ENCODE assay signal across 1 cellular context in the genomic region with DNA sequence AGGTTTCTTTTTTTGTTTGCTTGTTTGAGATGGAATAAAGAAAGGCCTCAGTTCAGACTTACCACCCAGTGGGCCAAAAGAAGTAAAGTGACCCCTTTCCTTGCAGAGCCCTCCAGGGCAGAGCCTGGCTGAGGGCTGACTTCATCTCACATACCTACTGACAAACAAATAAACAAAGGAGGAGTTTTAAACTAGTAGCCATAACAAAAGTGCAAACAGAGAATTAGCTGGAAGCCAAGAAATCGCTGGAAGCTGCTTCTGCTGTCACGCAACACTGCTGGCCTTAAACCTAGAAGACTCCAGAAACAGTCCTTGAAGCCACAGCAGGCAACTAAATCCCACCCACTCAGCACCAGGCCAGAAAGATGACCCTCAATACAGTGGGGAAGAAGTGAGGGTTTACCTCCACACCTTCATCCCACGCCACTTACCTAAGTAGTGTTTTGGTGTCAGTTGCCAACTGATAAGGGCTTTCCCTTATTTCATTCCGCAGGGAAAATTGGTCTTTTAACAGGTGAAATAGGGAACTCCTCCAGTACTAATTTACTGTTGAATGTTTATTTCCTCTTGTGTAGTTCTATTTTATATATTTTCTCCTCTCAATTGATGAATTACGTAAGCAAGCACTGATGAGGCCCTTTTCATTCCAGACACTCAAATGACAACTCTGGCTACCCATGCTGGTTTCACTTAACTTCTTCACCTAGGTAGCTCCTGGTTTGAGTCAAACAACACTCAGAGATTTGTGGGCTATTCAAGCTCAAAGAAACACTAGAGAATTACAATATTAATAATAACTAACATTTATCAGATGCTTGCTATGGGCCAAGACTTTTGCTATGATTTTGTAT.
TF ChIP-seq lines count a peak whose summit lies in the region.

No MANE protein-coding gene starts in this region.

TF ChIP-seq in GM23338, 12 proteins besides CTCF, POLR2A, EP300 and RAD21 (continued from another document):
- TF ChIP-seq, protein P1, sequence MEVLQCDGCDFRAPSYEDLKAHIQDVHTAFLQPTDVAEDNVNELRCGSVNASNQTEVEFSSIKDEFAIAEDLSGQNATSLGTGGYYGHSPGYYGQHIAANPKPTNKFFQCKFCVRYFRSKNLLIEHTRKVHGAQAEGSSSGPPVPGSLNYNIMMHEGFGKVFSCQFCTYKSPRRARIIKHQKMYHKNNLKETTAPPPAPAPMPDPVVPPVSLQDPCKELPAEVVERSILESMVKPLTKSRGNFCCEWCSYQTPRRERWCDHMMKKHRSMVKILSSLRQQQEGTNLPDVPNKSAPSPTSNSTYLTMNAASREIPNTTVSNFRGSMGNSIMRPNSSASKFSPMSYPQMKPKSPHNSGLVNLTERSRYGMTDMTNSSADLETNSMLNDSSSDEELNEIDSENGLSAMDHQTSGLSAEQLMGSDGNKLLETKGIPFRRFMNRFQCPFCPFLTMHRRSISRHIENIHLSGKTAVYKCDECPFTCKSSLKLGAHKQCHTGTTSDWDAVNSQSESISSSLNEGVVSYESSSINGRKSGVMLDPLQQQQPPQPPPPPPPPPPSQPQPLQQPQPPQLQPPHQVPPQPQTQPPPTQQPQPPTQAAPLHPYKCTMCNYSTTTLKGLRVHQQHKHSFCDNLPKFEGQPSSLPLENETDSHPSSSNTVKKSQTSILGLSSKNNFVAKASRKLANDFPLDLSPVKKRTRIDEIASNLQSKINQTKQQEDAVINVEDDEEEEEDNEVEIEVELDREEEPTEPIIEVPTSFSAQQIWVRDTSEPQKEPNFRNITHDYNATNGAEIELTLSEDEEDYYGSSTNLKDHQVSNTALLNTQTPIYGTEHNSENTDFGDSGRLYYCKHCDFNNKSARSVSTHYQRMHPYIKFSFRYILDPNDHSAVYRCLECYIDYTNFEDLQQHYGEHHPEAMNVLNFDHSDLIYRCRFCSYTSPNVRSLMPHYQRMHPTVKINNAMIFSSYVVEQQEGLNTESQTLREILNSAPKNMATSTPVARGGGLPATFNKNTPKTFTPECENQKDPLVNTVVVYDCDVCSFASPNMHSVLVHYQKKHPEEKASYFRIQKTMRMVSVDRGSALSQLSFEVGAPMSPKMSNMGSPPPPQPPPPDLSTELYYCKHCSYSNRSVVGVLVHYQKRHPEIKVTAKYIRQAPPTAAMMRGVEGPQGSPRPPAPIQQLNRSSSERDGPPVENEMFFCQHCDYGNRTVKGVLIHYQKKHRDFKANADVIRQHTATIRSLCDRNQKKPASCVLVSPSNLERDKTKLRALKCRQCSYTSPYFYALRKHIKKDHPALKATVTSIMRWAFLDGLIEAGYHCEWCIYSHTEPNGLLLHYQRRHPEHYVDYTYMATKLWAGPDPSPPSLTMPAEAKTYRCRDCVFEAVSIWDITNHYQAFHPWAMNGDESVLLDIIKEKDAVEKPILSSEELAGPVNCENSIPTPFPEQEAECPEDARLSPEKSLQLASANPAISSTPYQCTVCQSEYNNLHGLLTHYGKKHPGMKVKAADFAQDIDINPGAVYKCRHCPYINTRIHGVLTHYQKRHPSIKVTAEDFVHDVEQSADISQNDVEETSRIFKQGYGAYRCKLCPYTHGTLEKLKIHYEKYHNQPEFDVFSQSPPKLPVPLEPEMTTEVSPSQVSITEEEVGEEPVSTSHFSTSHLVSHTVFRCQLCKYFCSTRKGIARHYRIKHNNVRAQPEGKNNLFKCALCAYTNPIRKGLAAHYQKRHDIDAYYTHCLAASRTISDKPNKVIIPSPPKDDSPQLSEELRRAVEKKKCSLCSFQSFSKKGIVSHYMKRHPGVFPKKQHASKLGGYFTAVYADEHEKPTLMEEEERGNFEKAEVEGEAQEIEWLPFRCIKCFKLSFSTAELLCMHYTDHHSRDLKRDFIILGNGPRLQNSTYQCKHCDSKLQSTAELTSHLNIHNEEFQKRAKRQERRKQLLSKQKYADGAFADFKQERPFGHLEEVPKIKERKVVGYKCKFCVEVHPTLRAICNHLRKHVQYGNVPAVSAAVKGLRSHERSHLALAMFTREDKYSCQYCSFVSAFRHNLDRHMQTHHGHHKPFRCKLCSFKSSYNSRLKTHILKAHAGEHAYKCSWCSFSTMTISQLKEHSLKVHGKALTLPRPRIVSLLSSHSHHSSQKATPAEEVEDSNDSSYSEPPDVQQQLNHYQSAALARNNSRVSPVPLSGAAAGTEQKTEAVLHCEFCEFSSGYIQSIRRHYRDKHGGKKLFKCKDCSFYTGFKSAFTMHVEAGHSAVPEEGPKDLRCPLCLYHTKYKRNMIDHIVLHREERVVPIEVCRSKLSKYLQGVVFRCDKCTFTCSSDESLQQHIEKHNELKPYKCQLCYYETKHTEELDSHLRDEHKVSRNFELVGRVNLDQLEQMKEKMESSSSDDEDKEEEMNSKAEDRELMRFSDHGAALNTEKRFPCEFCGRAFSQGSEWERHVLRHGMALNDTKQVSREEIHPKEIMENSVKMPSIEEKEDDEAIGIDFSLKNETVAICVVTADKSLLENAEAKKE (CRISPR knock-in tag; IDR thresholded peaks at IDR 0.05) = no peak
- TF ChIP-seq NANOG (IDR thresholded peaks at IDR 0.05; ENCODE audit: borderline replicate concordance) (no peak), CREB1 (CRISPR knock-in tag; IDR thresholded peaks at IDR 0.05; ENCODE audit: low read depth) (no peak), JUNB (IDR thresholded peaks at IDR 0.05; ENCODE audit: unreplicated experiment) (no peak), EZH2phosphoT487 (IDR thresholded peaks at IDR 0.05; ENCODE audit: unreplicated experiment) (no peak)
- TF ChIP-seq, protein P2, sequence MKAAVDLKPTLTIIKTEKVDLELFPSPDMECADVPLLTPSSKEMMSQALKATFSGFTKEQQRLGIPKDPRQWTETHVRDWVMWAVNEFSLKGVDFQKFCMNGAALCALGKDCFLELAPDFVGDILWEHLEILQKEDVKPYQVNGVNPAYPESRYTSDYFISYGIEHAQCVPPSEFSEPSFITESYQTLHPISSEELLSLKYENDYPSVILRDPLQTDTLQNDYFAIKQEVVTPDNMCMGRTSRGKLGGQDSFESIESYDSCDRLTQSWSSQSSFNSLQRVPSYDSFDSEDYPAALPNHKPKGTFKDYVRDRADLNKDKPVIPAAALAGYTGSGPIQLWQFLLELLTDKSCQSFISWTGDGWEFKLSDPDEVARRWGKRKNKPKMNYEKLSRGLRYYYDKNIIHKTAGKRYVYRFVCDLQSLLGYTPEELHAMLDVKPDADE (IDR thresholded peaks at IDR 0.05) = no peak
